Comparison of ENCODE assay signal across 2 cellular contexts in genomic region chr17:4822835-4823234, GRCh38.
TF ChIP-seq lines count a peak whose summit lies in the region.

No MANE protein-coding gene starts in this region.

TF ChIP-seq in WTC11, 78 proteins besides CTCF, POLR2A, EP300 and RAD21:
- TF ChIP-seq ZNF532 (CRISPR knock-in tag; IDR thresholded peaks at IDR 0.05; ENCODE audit: borderline replicate concordance) (no peak), ZMAT4 (CRISPR knock-in tag; IDR thresholded peaks at IDR 0.05) (no peak), CDX4 (CRISPR knock-in tag; IDR thresholded peaks at IDR 0.05; ENCODE audit: borderline replicate concordance) (no peak), ZNF423 (CRISPR knock-in tag; IDR thresholded peaks at IDR 0.05) (no peak), ZNF671 (CRISPR knock-in tag; IDR thresholded peaks at IDR 0.05) (no peak), NFATC4 (CRISPR knock-in tag; IDR thresholded peaks at IDR 0.05) (no peak)

TF ChIP-seq in HepG2, 621 proteins besides CTCF, POLR2A, EP300 and RAD21:
- TF ChIP-seq ZNF317 (CRISPR knock-in tag; IDR thresholded peaks at IDR 0.05) = no peak
- TF ChIP-seq SRSF9 (IDR thresholded peaks at IDR 0.05; ENCODE audit: borderline replicate concordance, insufficient read depth, low read depth, low read length, poor library complexity, severe bottlenecking) = no peak
- no peak for TF ChIP-seq NCOA5 (CRISPR knock-in tag; IDR thresholded peaks at IDR 0.05)
- TF ChIP-seq ZNF616 (CRISPR knock-in tag; IDR thresholded peaks at IDR 0.05; ENCODE audit: low read depth) = no peak
- TF ChIP-seq TBX2 (CRISPR knock-in tag; IDR thresholded peaks at IDR 0.05; ENCODE audit: borderline replicate concordance) = no peak
- TF ChIP-seq ZNF883 (CRISPR knock-in tag; IDR thresholded peaks at IDR 0.05; ENCODE audit: not compliant biosample characterization) = no peak
- TF ChIP-seq TCF7 (IDR thresholded peaks at IDR 0.05; ENCODE audit: low read depth) = no peak
- TF ChIP-seq HOMEZ (CRISPR knock-in tag; IDR thresholded peaks at IDR 0.05; ENCODE audit: low read depth) = no peak
- no peak for TF ChIP-seq MYC (CRISPR knock-in tag; IDR thresholded peaks at IDR 0.05; ENCODE audit: borderline replicate concordance)
- TF ChIP-seq NPAS2 (CRISPR knock-in tag; IDR thresholded peaks at IDR 0.05; ENCODE audit: borderline replicate concordance) = no peak
- TF ChIP-seq ZNF451 (CRISPR knock-in tag; IDR thresholded peaks at IDR 0.05) = no peak
